1 cellular context compared by ENCODE assay signal in the genomic region with DNA sequence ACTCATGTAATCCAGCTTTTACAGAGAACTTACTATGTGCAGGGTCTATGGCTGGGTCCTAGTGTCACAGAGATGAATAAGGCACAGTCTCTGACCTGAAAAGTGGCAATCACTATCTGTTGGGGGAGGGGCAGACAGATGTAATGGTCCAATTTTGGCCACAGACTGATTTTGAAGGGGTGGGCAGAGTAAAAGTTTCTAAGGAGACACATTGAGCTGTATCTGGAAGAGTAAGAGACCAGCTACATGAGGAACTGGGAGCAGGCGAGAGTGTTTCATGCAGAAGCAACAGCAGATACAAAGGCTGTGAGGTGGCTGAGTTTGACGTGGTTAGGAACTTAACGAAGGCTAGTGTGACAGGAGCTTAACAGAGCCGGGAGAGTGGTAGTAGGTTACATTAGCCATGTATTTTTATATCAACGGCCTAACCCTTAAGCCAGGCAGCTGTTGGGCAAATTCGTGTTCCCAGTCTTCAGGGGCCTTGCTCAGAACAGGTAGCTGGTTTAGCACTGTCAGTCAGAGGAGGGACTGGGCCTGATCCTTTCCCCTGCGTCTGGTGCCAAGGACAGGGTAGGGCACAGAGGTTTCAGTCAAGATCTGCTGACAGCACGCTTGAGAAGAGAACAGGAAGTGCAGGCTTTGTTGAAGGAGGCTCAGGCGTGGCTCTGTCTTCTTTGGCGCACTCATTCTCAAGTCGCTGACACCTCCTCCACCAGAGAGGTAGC.
TF ChIP-seq lines count a peak whose summit lies in the region.

No MANE protein-coding gene starts in this region.

TF ChIP-seq in K562, 482 proteins besides CTCF, POLR2A, EP300 and RAD21 (continued from another document and continues in another):
- TF ChIP-seq, protein P1, sequence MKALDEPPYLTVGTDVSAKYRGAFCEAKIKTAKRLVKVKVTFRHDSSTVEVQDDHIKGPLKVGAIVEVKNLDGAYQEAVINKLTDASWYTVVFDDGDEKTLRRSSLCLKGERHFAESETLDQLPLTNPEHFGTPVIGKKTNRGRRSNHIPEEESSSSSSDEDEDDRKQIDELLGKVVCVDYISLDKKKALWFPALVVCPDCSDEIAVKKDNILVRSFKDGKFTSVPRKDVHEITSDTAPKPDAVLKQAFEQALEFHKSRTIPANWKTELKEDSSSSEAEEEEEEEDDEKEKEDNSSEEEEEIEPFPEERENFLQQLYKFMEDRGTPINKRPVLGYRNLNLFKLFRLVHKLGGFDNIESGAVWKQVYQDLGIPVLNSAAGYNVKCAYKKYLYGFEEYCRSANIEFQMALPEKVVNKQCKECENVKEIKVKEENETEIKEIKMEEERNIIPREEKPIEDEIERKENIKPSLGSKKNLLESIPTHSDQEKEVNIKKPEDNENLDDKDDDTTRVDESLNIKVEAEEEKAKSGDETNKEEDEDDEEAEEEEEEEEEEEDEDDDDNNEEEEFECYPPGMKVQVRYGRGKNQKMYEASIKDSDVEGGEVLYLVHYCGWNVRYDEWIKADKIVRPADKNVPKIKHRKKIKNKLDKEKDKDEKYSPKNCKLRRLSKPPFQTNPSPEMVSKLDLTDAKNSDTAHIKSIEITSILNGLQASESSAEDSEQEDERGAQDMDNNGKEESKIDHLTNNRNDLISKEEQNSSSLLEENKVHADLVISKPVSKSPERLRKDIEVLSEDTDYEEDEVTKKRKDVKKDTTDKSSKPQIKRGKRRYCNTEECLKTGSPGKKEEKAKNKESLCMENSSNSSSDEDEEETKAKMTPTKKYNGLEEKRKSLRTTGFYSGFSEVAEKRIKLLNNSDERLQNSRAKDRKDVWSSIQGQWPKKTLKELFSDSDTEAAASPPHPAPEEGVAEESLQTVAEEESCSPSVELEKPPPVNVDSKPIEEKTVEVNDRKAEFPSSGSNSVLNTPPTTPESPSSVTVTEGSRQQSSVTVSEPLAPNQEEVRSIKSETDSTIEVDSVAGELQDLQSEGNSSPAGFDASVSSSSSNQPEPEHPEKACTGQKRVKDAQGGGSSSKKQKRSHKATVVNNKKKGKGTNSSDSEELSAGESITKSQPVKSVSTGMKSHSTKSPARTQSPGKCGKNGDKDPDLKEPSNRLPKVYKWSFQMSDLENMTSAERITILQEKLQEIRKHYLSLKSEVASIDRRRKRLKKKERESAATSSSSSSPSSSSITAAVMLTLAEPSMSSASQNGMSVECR (CRISPR knock-in tag; IDR thresholded peaks at IDR 0.05) = 0 out of 2 replicates have a peak, but pooled peaks have one; percentile 15
- TF ChIP-seq, protein P2, sequence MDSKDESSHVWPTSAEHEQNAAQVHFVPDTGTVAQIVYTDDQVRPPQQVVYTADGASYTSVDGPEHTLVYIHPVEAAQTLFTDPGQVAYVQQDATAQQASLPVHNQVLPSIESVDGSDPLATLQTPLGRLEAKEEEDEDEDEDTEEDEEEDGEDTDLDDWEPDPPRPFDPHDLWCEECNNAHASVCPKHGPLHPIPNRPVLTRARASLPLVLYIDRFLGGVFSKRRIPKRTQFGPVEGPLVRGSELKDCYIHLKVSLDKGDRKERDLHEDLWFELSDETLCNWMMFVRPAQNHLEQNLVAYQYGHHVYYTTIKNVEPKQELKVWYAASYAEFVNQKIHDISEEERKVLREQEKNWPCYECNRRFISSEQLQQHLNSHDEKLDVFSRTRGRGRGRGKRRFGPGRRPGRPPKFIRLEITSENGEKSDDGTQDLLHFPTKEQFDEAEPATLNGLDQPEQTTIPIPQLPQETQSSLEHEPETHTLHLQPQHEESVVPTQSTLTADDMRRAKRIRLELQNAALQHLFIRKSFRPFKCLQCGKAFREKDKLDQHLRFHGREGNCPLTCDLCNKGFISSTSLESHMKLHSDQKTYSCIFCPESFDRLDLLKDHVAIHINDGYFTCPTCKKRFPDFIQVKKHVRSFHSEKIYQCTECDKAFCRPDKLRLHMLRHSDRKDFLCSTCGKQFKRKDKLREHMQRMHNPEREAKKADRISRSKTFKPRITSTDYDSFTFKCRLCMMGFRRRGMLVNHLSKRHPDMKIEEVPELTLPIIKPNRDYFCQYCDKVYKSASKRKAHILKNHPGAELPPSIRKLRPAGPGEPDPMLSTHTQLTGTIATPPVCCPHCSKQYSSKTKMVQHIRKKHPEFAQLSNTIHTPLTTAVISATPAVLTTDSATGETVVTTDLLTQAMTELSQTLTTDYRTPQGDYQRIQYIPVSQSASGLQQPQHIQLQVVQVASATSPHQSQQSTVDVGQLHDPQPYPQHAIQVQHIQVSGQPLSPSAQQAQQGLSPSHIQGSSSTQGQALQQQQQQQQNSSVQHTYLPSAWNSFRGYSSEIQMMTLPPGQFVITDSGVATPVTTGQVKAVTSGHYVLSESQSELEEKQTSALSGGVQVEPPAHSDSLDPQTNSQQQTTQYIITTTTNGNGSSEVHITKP (IDR thresholded peaks at IDR 0.05; ENCODE audit: partially characterized antibody) = no peak
- TF ChIP-seq BMI1 (IDR thresholded peaks at IDR 0.05; ENCODE audit: low read length) (no peak), SPI1 (IDR thresholded peaks at IDR 0.05; ENCODE audit: borderline replicate concordance, low read depth, low read length) (peak; percentile 92), BRD4 (IDR thresholded peaks at IDR 0.05) (peak; percentile 59; the same call in 1 of the 2 replicates), ELF1 (tag; IDR thresholded peaks at IDR 0.05) (peak; percentile 62), BRCA1 (IDR thresholded peaks at IDR 0.05) (no peak), BRCA1 (CRISPR knock-in tag; IDR thresholded peaks at IDR 0.05) (no peak), RBM14 (IDR thresholded peaks at IDR 0.05; ENCODE audit: borderline replicate concordance, insufficient read depth, low read depth, low read length) (no peak), ZNF253 (CRISPR knock-in tag; conservative IDR thresholded peaks at IDR 0.05) (no peak), ZNF79 (CRISPR knock-in tag; IDR thresholded peaks at IDR 0.05; ENCODE audit: low read depth) (no peak), CHD1 (IDR thresholded peaks at IDR 0.05; ENCODE audit: low read length) (no peak), GABPA (tag; conservative IDR thresholded peaks at IDR 0.05; ENCODE audit: low read depth) (0 out of 2 replicates have a peak, but pooled peaks have one; percentile 16), PML (IDR thresholded peaks at IDR 0.05; ENCODE audit: low read length) (no peak)
- TF ChIP-seq, protein P3, sequence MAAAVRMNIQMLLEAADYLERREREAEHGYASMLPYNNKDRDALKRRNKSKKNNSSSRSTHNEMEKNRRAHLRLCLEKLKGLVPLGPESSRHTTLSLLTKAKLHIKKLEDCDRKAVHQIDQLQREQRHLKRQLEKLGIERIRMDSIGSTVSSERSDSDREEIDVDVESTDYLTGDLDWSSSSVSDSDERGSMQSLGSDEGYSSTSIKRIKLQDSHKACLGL (CRISPR knock-in tag; IDR thresholded peaks at IDR 0.05; ENCODE audit: borderline replicate concordance, poor library complexity, severe bottlenecking) = no peak
- TF ChIP-seq, protein P4, sequence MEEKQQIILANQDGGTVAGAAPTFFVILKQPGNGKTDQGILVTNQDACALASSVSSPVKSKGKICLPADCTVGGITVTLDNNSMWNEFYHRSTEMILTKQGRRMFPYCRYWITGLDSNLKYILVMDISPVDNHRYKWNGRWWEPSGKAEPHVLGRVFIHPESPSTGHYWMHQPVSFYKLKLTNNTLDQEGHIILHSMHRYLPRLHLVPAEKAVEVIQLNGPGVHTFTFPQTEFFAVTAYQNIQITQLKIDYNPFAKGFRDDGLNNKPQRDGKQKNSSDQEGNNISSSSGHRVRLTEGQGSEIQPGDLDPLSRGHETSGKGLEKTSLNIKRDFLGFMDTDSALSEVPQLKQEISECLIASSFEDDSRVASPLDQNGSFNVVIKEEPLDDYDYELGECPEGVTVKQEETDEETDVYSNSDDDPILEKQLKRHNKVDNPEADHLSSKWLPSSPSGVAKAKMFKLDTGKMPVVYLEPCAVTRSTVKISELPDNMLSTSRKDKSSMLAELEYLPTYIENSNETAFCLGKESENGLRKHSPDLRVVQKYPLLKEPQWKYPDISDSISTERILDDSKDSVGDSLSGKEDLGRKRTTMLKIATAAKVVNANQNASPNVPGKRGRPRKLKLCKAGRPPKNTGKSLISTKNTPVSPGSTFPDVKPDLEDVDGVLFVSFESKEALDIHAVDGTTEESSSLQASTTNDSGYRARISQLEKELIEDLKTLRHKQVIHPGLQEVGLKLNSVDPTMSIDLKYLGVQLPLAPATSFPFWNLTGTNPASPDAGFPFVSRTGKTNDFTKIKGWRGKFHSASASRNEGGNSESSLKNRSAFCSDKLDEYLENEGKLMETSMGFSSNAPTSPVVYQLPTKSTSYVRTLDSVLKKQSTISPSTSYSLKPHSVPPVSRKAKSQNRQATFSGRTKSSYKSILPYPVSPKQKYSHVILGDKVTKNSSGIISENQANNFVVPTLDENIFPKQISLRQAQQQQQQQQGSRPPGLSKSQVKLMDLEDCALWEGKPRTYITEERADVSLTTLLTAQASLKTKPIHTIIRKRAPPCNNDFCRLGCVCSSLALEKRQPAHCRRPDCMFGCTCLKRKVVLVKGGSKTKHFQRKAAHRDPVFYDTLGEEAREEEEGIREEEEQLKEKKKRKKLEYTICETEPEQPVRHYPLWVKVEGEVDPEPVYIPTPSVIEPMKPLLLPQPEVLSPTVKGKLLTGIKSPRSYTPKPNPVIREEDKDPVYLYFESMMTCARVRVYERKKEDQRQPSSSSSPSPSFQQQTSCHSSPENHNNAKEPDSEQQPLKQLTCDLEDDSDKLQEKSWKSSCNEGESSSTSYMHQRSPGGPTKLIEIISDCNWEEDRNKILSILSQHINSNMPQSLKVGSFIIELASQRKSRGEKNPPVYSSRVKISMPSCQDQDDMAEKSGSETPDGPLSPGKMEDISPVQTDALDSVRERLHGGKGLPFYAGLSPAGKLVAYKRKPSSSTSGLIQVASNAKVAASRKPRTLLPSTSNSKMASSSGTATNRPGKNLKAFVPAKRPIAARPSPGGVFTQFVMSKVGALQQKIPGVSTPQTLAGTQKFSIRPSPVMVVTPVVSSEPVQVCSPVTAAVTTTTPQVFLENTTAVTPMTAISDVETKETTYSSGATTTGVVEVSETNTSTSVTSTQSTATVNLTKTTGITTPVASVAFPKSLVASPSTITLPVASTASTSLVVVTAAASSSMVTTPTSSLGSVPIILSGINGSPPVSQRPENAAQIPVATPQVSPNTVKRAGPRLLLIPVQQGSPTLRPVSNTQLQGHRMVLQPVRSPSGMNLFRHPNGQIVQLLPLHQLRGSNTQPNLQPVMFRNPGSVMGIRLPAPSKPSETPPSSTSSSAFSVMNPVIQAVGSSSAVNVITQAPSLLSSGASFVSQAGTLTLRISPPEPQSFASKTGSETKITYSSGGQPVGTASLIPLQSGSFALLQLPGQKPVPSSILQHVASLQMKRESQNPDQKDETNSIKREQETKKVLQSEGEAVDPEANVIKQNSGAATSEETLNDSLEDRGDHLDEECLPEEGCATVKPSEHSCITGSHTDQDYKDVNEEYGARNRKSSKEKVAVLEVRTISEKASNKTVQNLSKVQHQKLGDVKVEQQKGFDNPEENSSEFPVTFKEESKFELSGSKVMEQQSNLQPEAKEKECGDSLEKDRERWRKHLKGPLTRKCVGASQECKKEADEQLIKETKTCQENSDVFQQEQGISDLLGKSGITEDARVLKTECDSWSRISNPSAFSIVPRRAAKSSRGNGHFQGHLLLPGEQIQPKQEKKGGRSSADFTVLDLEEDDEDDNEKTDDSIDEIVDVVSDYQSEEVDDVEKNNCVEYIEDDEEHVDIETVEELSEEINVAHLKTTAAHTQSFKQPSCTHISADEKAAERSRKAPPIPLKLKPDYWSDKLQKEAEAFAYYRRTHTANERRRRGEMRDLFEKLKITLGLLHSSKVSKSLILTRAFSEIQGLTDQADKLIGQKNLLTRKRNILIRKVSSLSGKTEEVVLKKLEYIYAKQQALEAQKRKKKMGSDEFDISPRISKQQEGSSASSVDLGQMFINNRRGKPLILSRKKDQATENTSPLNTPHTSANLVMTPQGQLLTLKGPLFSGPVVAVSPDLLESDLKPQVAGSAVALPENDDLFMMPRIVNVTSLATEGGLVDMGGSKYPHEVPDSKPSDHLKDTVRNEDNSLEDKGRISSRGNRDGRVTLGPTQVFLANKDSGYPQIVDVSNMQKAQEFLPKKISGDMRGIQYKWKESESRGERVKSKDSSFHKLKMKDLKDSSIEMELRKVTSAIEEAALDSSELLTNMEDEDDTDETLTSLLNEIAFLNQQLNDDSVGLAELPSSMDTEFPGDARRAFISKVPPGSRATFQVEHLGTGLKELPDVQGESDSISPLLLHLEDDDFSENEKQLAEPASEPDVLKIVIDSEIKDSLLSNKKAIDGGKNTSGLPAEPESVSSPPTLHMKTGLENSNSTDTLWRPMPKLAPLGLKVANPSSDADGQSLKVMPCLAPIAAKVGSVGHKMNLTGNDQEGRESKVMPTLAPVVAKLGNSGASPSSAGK (IDR thresholded peaks at IDR 0.05) = peak; percentile 67; the same call in 1 of the 2 replicates
- TF ChIP-seq, protein P5, sequence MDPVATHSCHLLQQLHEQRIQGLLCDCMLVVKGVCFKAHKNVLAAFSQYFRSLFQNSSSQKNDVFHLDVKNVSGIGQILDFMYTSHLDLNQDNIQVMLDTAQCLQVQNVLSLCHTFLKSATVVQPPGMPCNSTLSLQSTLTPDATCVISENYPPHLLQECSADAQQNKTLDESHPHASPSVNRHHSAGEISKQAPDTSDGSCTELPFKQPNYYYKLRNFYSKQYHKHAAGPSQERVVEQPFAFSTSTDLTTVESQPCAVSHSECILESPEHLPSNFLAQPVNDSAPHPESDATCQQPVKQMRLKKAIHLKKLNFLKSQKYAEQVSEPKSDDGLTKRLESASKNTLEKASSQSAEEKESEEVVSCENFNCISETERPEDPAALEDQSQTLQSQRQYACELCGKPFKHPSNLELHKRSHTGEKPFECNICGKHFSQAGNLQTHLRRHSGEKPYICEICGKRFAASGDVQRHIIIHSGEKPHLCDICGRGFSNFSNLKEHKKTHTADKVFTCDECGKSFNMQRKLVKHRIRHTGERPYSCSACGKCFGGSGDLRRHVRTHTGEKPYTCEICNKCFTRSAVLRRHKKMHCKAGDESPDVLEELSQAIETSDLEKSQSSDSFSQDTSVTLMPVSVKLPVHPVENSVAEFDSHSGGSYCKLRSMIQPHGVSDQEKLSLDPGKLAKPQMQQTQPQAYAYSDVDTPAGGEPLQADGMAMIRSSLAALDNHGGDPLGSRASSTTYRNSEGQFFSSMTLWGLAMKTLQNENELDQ (CRISPR knock-in tag; IDR thresholded peaks at IDR 0.05; ENCODE audit: borderline replicate concordance) = no peak
- TF ChIP-seq, protein P6, sequence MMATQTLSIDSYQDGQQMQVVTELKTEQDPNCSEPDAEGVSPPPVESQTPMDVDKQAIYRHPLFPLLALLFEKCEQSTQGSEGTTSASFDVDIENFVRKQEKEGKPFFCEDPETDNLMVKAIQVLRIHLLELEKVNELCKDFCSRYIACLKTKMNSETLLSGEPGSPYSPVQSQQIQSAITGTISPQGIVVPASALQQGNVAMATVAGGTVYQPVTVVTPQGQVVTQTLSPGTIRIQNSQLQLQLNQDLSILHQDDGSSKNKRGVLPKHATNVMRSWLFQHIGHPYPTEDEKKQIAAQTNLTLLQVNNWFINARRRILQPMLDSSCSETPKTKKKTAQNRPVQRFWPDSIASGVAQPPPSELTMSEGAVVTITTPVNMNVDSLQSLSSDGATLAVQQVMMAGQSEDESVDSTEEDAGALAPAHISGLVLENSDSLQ (IDR thresholded peaks at IDR 0.05) = peak; percentile 48
- TF ChIP-seq, protein P7, sequence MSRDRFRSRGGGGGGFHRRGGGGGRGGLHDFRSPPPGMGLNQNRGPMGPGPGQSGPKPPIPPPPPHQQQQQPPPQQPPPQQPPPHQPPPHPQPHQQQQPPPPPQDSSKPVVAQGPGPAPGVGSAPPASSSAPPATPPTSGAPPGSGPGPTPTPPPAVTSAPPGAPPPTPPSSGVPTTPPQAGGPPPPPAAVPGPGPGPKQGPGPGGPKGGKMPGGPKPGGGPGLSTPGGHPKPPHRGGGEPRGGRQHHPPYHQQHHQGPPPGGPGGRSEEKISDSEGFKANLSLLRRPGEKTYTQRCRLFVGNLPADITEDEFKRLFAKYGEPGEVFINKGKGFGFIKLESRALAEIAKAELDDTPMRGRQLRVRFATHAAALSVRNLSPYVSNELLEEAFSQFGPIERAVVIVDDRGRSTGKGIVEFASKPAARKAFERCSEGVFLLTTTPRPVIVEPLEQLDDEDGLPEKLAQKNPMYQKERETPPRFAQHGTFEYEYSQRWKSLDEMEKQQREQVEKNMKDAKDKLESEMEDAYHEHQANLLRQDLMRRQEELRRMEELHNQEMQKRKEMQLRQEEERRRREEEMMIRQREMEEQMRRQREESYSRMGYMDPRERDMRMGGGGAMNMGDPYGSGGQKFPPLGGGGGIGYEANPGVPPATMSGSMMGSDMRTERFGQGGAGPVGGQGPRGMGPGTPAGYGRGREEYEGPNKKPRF (IDR thresholded peaks at IDR 0.05; ENCODE audit: low read depth, low read length) = no peak
